28 cellular contexts compared by ENCODE assay signal in genomic region chr9:70772591-70772990, GRCh38.
"Had no signal": no experiment of that assay in that cellular context is flagged by ENCODE, and none has a peak within 500 bp of the region (broad histone marks: within the 10 kb centered on the region; RNA-seq: fewer than 3 reads in every experiment).

No MANE protein-coding gene starts in this region.

- H3K4me1 ChIP-seq: ascending aorta had no signal

- H3K4me1 Mint-ChIP-seq: activated CD4-positive, alpha-beta T cell treated with anti-CD3 and anti-CD28 coated beads for 36 hours; activated CD4-positive, alpha-beta T cell treated with anti-CD3 and anti-CD28 coated beads, Interleukin-2, amount 10 ng/mL, durations not matched to agents 24 days and 14 days; activated CD8-positive, alpha-beta memory T cell treated with anti-CD3 and anti-CD28 coated beads, Interleukin-2, amount 10 ng/mL, durations not matched to agents 7 days and 5 days; activated naive CD4-positive, alpha-beta T cell treated with anti-CD3 and anti-CD28 coated beads, Interleukin-2, amount 50 U/mL, for 24 hours; activated naive CD8-positive, alpha-beta T cell treated with anti-CD3 and anti-CD28 coated beads for 36 hours; central memory CD8-positive, alpha-beta T cell; endodermal cell had no signal

- H3K27ac ChIP-seq: ascending aorta, brain microvascular endothelial cell, coronary artery, dorsolateral prefrontal cortex had no signal

- H3K27me3 ChIP-seq: ascending aorta, brain microvascular endothelial cell, dorsolateral prefrontal cortex had no signal

- H3K9me3 ChIP-seq: ascending aorta had no signal

- DNase-seq: activated CD4-positive, alpha-beta memory T cell treated with anti-CD3 and anti-CD28 coated beads for 36 hours; activated CD4-positive, alpha-beta T cell treated with anti-CD3 and anti-CD28 coated beads for 36 hours; activated CD4-positive, alpha-beta T cell treated with anti-CD3 and anti-CD28 coated beads, Interleukin-2, amount 10 ng/mL, durations not matched to agents 24 days and 14 days; activated CD4-positive, CD25-positive, alpha-beta regulatory T cell; activated CD4-positive, CD25-positive, alpha-beta regulatory T cell treated with anti-CD3 and anti-CD28 coated beads, Interleukin-2, amount 50 U/mL, for 72 hours; activated CD8-positive, alpha-beta memory T cell treated with anti-CD3 and anti-CD28 coated beads, Interleukin-2, amount 10 ng/mL, durations not matched to agents 7 days and 5 days; activated CD8-positive, alpha-beta memory T cell treated with anti-CD3 and anti-CD28 coated beads, Interleukin-2, amount 50 U/mL, for 4 hours; activated CD8-positive, alpha-beta T cell treated with anti-CD3 and anti-CD28 coated beads, Interleukin-2, amount 10 ng/mL, durations not matched to agents 7 days and 5 days; activated effector memory CD4-positive, alpha-beta T cell treated with anti-CD3 and anti-CD28 coated beads, Interleukin-2, amount 50 U/mL, for 16 hours; activated naive CD4-positive, alpha-beta T cell treated with anti-CD3 and anti-CD28 coated beads for 36 hours; activated naive CD8-positive, alpha-beta T cell treated with anti-CD3 and anti-CD28 coated beads for 36 hours; activated T-cell treated with anti-CD3 and anti-CD28 coated beads, Interleukin-2, amount 50 U/mL, for 1 hour; activated T-cell treated with anti-CD3 and anti-CD28 coated beads, Interleukin-2, amount 50 U/mL, for 48 hours; brain microvascular endothelial cell; effector memory CD4-positive, alpha-beta T cell; endodermal cell; foreskin fibroblast; head of caudate nucleus; T-helper 2 cell had no signal

- H3K27me3 Mint-ChIP-seq: activated CD4-positive, alpha-beta memory T cell treated with anti-CD3 and anti-CD28 coated beads for 36 hours; dendritic cell treated with granulocyte-macrophage colony-stimulating factor and Interleukin-4, amounts not matched to agents 40 ng/mL and 50 ng/mL, for 4 days had no signal

- H3K36me3 ChIP-seq: ascending aorta, brain microvascular endothelial cell had no signal

- H3K4me3 Mint-ChIP-seq: activated CD4-positive, alpha-beta memory T cell treated with anti-CD3 and anti-CD28 coated beads for 36 hours; activated CD4-positive, alpha-beta T cell treated with anti-CD3 and anti-CD28 coated beads for 36 hours; activated CD4-positive, alpha-beta T cell treated with anti-CD3 and anti-CD28 coated beads, Interleukin-2, amount 10 ng/mL, durations not matched to agents 24 days and 14 days; activated CD8-positive, alpha-beta memory T cell treated with anti-CD3 and anti-CD28 coated beads, Interleukin-2, amount 10 ng/mL, durations not matched to agents 7 days and 5 days; activated CD8-positive, alpha-beta T cell treated with anti-CD3 and anti-CD28 coated beads, Interleukin-2, amount 10 ng/mL, durations not matched to agents 7 days and 5 days; activated naive CD4-positive, alpha-beta T cell treated with anti-CD3 and anti-CD28 coated beads for 36 hours; activated naive CD4-positive, alpha-beta T cell treated with anti-CD3 and anti-CD28 coated beads, Interleukin-2, amount 50 U/mL, for 24 hours; activated naive CD8-positive, alpha-beta T cell treated with anti-CD3 and anti-CD28 coated beads for 36 hours; activated T-helper 1 cell treated with anti-CD3 and anti-CD28 coated beads, Interleukin-12 subunit alpha, Interleukin-12 subunit beta, Interleukin-2, Interleukin-4 antibody, amounts not matched to agents 30 ng/mL and 10 ng/mL and 1 ng/mL, durations not matched to agents 14 hours and 24 hours and 36 hours; central memory CD8-positive, alpha-beta T cell; dendritic cell treated with granulocyte-macrophage colony-stimulating factor and Interleukin-4, amounts not matched to agents 40 ng/mL and 50 ng/mL, for 4 days; endodermal cell had no signal

- H3K36me3 Mint-ChIP-seq: activated CD4-positive, alpha-beta memory T cell treated with anti-CD3 and anti-CD28 coated beads for 36 hours; activated CD8-positive, alpha-beta memory T cell treated with anti-CD3 and anti-CD28 coated beads, Interleukin-2, amount 10 ng/mL, durations not matched to agents 7 days and 5 days; activated naive CD4-positive, alpha-beta T cell treated with anti-CD3 and anti-CD28 coated beads, Interleukin-2, amount 50 U/mL, for 24 hours; activated naive CD8-positive, alpha-beta T cell treated with anti-CD3 and anti-CD28 coated beads for 36 hours had no signal

- H3K27ac Mint-ChIP-seq: activated CD4-positive, alpha-beta memory T cell treated with anti-CD3 and anti-CD28 coated beads for 36 hours; activated CD4-positive, alpha-beta T cell treated with anti-CD3 and anti-CD28 coated beads for 36 hours; activated CD4-positive, alpha-beta T cell treated with anti-CD3 and anti-CD28 coated beads, Interleukin-2, amount 10 ng/mL, durations not matched to agents 24 days and 14 days; activated CD8-positive, alpha-beta memory T cell treated with anti-CD3 and anti-CD28 coated beads, Interleukin-2, amount 10 ng/mL, durations not matched to agents 7 days and 5 days; activated CD8-positive, alpha-beta T cell treated with anti-CD3 and anti-CD28 coated beads, Interleukin-2, amount 10 ng/mL, durations not matched to agents 7 days and 5 days; activated naive CD4-positive, alpha-beta T cell treated with anti-CD3 and anti-CD28 coated beads for 36 hours; activated naive CD4-positive, alpha-beta T cell treated with anti-CD3 and anti-CD28 coated beads, Interleukin-2, amount 50 U/mL, for 24 hours; activated naive CD8-positive, alpha-beta T cell treated with anti-CD3 and anti-CD28 coated beads for 36 hours; activated T-helper 1 cell treated with anti-CD3 and anti-CD28 coated beads, Interleukin-12 subunit alpha, Interleukin-12 subunit beta, Interleukin-2, Interleukin-4 antibody, amounts not matched to agents 30 ng/mL and 10 ng/mL and 1 ng/mL, durations not matched to agents 14 hours and 24 hours and 36 hours; activated T-helper 2 cell treated with anti-CD3 and anti-CD28 coated beads, Interferon-gamma antibody, Interleukin-2, Interleukin-4, amounts not matched to agents 10 μg/mL and 5 μg/mL and 100 μg/mL, durations not matched to agents 14 hours and 24 hours and 36 hours; dendritic cell treated with granulocyte-macrophage colony-stimulating factor and Interleukin-4, amounts not matched to agents 40 ng/mL and 50 ng/mL, for 4 days; endodermal cell had no signal

- H3K4me3 ChIP-seq: ascending aorta, coronary artery, dorsolateral prefrontal cortex had no signal

- ATAC-seq: activated CD4-positive, alpha-beta T cell treated with anti-CD3 and anti-CD28 coated beads for 36 hours; activated CD8-positive, alpha-beta memory T cell treated with anti-CD3 and anti-CD28 coated beads, Interleukin-2, amount 10 ng/mL, durations not matched to agents 7 days and 5 days; activated CD8-positive, alpha-beta T cell treated with anti-CD3 and anti-CD28 coated beads, Interleukin-2, amount 10 ng/mL, durations not matched to agents 7 days and 5 days; esophagus mucosa had no signal

- H3K9me3 Mint-ChIP-seq: activated CD4-positive, alpha-beta memory T cell treated with anti-CD3 and anti-CD28 coated beads for 36 hours; activated CD4-positive, alpha-beta T cell treated with anti-CD3 and anti-CD28 coated beads, Interleukin-2, amount 10 ng/mL, durations not matched to agents 24 days and 14 days; activated naive CD4-positive, alpha-beta T cell treated with anti-CD3 and anti-CD28 coated beads for 36 hours; activated naive CD4-positive, alpha-beta T cell treated with anti-CD3 and anti-CD28 coated beads, Interleukin-2, amount 50 U/mL, for 24 hours; activated naive CD8-positive, alpha-beta T cell treated with anti-CD3 and anti-CD28 coated beads for 36 hours; activated T-helper 1 cell treated with anti-CD3 and anti-CD28 coated beads, Interleukin-12 subunit alpha, Interleukin-12 subunit beta, Interleukin-2, Interleukin-4 antibody, amounts not matched to agents 30 ng/mL and 10 ng/mL and 1 ng/mL, durations not matched to agents 14 hours and 24 hours and 36 hours; activated T-helper 2 cell treated with anti-CD3 and anti-CD28 coated beads, Interferon-gamma antibody, Interleukin-2, Interleukin-4, amounts not matched to agents 10 μg/mL and 5 μg/mL and 100 μg/mL, durations not matched to agents 14 hours and 24 hours and 36 hours; central memory CD8-positive, alpha-beta T cell; dendritic cell treated with granulocyte-macrophage colony-stimulating factor and Interleukin-4, amounts not matched to agents 40 ng/mL and 50 ng/mL, for 4 days; endodermal cell had no signal
